Comparison of ENCODE assay signal across 29 cellular contexts in genomic region chr9:125426926-125427325, GRCh38.
"Had no signal": no experiment of that assay in that cellular context is flagged by ENCODE, and none has a peak within 500 bp of the region (broad histone marks: within the 10 kb centered on the region; RNA-seq: fewer than 3 reads in every experiment).

No MANE protein-coding gene starts in this region.

- H3K4me1 Mint-ChIP-seq: activated CD4-positive, alpha-beta T cell treated with anti-CD3 and anti-CD28 coated beads for 36 hours; activated CD4-positive, alpha-beta T cell treated with anti-CD3 and anti-CD28 coated beads, Interleukin-2, amount 10 ng/mL, durations not matched to agents 24 days and 14 days; activated CD8-positive, alpha-beta memory T cell treated with anti-CD3 and anti-CD28 coated beads, Interleukin-2, amount 10 ng/mL, durations not matched to agents 7 days and 5 days; activated naive CD4-positive, alpha-beta T cell treated with anti-CD3 and anti-CD28 coated beads, Interleukin-2, amount 10 ng/mL, durations not matched to agents 7 days and 5 days; activated naive CD8-positive, alpha-beta T cell treated with anti-CD3 and anti-CD28 coated beads, Interleukin-2, amount 10 ng/mL, durations not matched to agents 7 days and 5 days; central memory CD8-positive, alpha-beta T cell; endodermal cell; T-cell had no signal

- H3K36me3 ChIP-seq: brain microvascular endothelial cell had no signal

- H3K27ac ChIP-seq: brain microvascular endothelial cell, coronary artery, dorsolateral prefrontal cortex had no signal

- H3K27me3 ChIP-seq: brain microvascular endothelial cell, dorsolateral prefrontal cortex had no signal

- H3K27me3 Mint-ChIP-seq: activated CD4-positive, alpha-beta memory T cell treated with anti-CD3 and anti-CD28 coated beads for 36 hours; activated CD4-positive, alpha-beta T cell treated with anti-CD3 and anti-CD28 coated beads for 36 hours; activated CD4-positive, alpha-beta T cell treated with anti-CD3 and anti-CD28 coated beads, Interleukin-2, amount 10 ng/mL, durations not matched to agents 24 days and 14 days; activated CD8-positive, alpha-beta memory T cell treated with anti-CD3 and anti-CD28 coated beads, Interleukin-2, amount 10 ng/mL, durations not matched to agents 7 days and 5 days; activated naive CD4-positive, alpha-beta T cell treated with anti-CD3 and anti-CD28 coated beads, Interleukin-2, amount 10 ng/mL, durations not matched to agents 7 days and 5 days; activated naive CD8-positive, alpha-beta T cell treated with anti-CD3 and anti-CD28 coated beads, Interleukin-2, amount 10 ng/mL, durations not matched to agents 7 days and 5 days; central memory CD8-positive, alpha-beta T cell; dendritic cell treated with granulocyte-macrophage colony-stimulating factor and Interleukin-4, amounts not matched to agents 40 ng/mL and 50 ng/mL, for 4 days; T-cell had no signal

- H3K36me3 Mint-ChIP-seq: activated CD4-positive, alpha-beta memory T cell treated with anti-CD3 and anti-CD28 coated beads for 36 hours; activated CD8-positive, alpha-beta memory T cell treated with anti-CD3 and anti-CD28 coated beads, Interleukin-2, amount 10 ng/mL, durations not matched to agents 7 days and 5 days; activated naive CD4-positive, alpha-beta T cell treated with anti-CD3 and anti-CD28 coated beads, Interleukin-2, amount 10 ng/mL, durations not matched to agents 7 days and 5 days; activated naive CD4-positive, alpha-beta T cell treated with anti-CD3 and anti-CD28 coated beads, Interleukin-2, amount 50 U/mL, for 72 hours; activated naive CD8-positive, alpha-beta T cell treated with anti-CD3 and anti-CD28 coated beads, Interleukin-2, amount 10 ng/mL, durations not matched to agents 7 days and 5 days; T-cell had no signal

- H3K4me3 Mint-ChIP-seq: activated CD4-positive, alpha-beta memory T cell treated with anti-CD3 and anti-CD28 coated beads for 36 hours; activated CD4-positive, alpha-beta T cell treated with anti-CD3 and anti-CD28 coated beads for 36 hours; activated CD4-positive, alpha-beta T cell treated with anti-CD3 and anti-CD28 coated beads, Interleukin-2, amount 10 ng/mL, durations not matched to agents 24 days and 14 days; activated CD8-positive, alpha-beta memory T cell treated with anti-CD3 and anti-CD28 coated beads, Interleukin-2, amount 10 ng/mL, durations not matched to agents 7 days and 5 days; activated CD8-positive, alpha-beta T cell treated with anti-CD3 and anti-CD28 coated beads, Interleukin-2, amount 10 ng/mL, durations not matched to agents 7 days and 5 days; activated naive CD4-positive, alpha-beta T cell treated with anti-CD3 and anti-CD28 coated beads, Interleukin-2, amount 10 ng/mL, durations not matched to agents 7 days and 5 days; activated naive CD8-positive, alpha-beta T cell treated with anti-CD3 and anti-CD28 coated beads, Interleukin-2, amount 10 ng/mL, durations not matched to agents 7 days and 5 days; activated T-helper 1 cell treated with anti-CD3 and anti-CD28 coated beads, Interleukin-12 subunit alpha, Interleukin-12 subunit beta, Interleukin-2, Interleukin-4 antibody, amounts not matched to agents 30 ng/mL and 10 ng/mL and 1 ng/mL, durations not matched to agents 14 hours and 24 hours and 36 hours; central memory CD8-positive, alpha-beta T cell; dendritic cell treated with granulocyte-macrophage colony-stimulating factor and Interleukin-4, amounts not matched to agents 40 ng/mL and 50 ng/mL, for 4 days; endodermal cell; T-cell; T-helper 1 cell treated with Interleukin-12 subunit alpha and Interleukin-12 subunit beta and Interleukin-4 antibody, amounts not matched to agents 30 μg/mL and 1 μg/mL, for 36 hours had no signal

- ATAC-seq: activated CD4-positive, alpha-beta T cell treated with anti-CD3 and anti-CD28 coated beads for 36 hours; activated CD8-positive, alpha-beta memory T cell treated with anti-CD3 and anti-CD28 coated beads, Interleukin-2, amount 10 ng/mL, durations not matched to agents 7 days and 5 days; activated CD8-positive, alpha-beta T cell treated with anti-CD3 and anti-CD28 coated beads, Interleukin-2, amount 10 ng/mL, durations not matched to agents 7 days and 5 days; esophagus mucosa; T-cell had no signal

- H3K27ac Mint-ChIP-seq: activated CD4-positive, alpha-beta memory T cell treated with anti-CD3 and anti-CD28 coated beads for 36 hours; activated CD4-positive, alpha-beta T cell treated with anti-CD3 and anti-CD28 coated beads for 36 hours; activated CD4-positive, alpha-beta T cell treated with anti-CD3 and anti-CD28 coated beads, Interleukin-2, amount 10 ng/mL, durations not matched to agents 24 days and 14 days; activated CD8-positive, alpha-beta memory T cell treated with anti-CD3 and anti-CD28 coated beads, Interleukin-2, amount 10 ng/mL, durations not matched to agents 7 days and 5 days; activated CD8-positive, alpha-beta T cell treated with anti-CD3 and anti-CD28 coated beads, Interleukin-2, amount 10 ng/mL, durations not matched to agents 7 days and 5 days; activated naive CD4-positive, alpha-beta T cell treated with anti-CD3 and anti-CD28 coated beads, Interleukin-2, amount 10 ng/mL, durations not matched to agents 7 days and 5 days; activated naive CD4-positive, alpha-beta T cell treated with anti-CD3 and anti-CD28 coated beads, Interleukin-2, amount 50 U/mL, for 72 hours; activated naive CD8-positive, alpha-beta T cell treated with anti-CD3 and anti-CD28 coated beads, Interleukin-2, amount 10 ng/mL, durations not matched to agents 7 days and 5 days; activated T-helper 1 cell treated with anti-CD3 and anti-CD28 coated beads, Interleukin-12 subunit alpha, Interleukin-12 subunit beta, Interleukin-2, Interleukin-4 antibody, amounts not matched to agents 30 ng/mL and 10 ng/mL and 1 ng/mL, durations not matched to agents 14 hours and 24 hours and 36 hours; dendritic cell treated with granulocyte-macrophage colony-stimulating factor and Interleukin-4, amounts not matched to agents 40 ng/mL and 50 ng/mL, for 4 days; endodermal cell; T-cell; T-helper 1 cell treated with Interleukin-12 subunit alpha and Interleukin-12 subunit beta and Interleukin-4 antibody, amounts not matched to agents 30 μg/mL and 1 μg/mL, for 36 hours had no signal

- H3K9me3 Mint-ChIP-seq: activated CD4-positive, alpha-beta memory T cell treated with anti-CD3 and anti-CD28 coated beads for 36 hours; activated CD4-positive, alpha-beta T cell treated with anti-CD3 and anti-CD28 coated beads, Interleukin-2, amount 10 ng/mL, durations not matched to agents 24 days and 14 days; activated naive CD4-positive, alpha-beta T cell treated with anti-CD3 and anti-CD28 coated beads, Interleukin-2, amount 10 ng/mL, durations not matched to agents 7 days and 5 days; activated naive CD4-positive, alpha-beta T cell treated with anti-CD3 and anti-CD28 coated beads, Interleukin-2, amount 50 U/mL, for 72 hours; activated naive CD8-positive, alpha-beta T cell treated with anti-CD3 and anti-CD28 coated beads, Interleukin-2, amount 10 ng/mL, durations not matched to agents 7 days and 5 days; activated T-helper 1 cell treated with anti-CD3 and anti-CD28 coated beads, Interleukin-12 subunit alpha, Interleukin-12 subunit beta, Interleukin-2, Interleukin-4 antibody, amounts not matched to agents 30 ng/mL and 10 ng/mL and 1 ng/mL, durations not matched to agents 14 hours and 24 hours and 36 hours; central memory CD8-positive, alpha-beta T cell; dendritic cell treated with granulocyte-macrophage colony-stimulating factor and Interleukin-4, amounts not matched to agents 40 ng/mL and 50 ng/mL, for 4 days; endodermal cell; T-cell; T-helper 1 cell treated with Interleukin-12 subunit alpha and Interleukin-12 subunit beta and Interleukin-4 antibody, amounts not matched to agents 30 μg/mL and 1 μg/mL, for 36 hours had no signal

- DNase-seq: activated CD4-positive, alpha-beta memory T cell treated with anti-CD3 and anti-CD28 coated beads for 36 hours; activated CD4-positive, alpha-beta T cell treated with anti-CD3 and anti-CD28 coated beads for 36 hours; activated CD4-positive, alpha-beta T cell treated with anti-CD3 and anti-CD28 coated beads, Interleukin-2, amount 10 ng/mL, durations not matched to agents 24 days and 14 days; activated CD4-positive, CD25-positive, alpha-beta regulatory T cell; activated CD4-positive, CD25-positive, alpha-beta regulatory T cell treated with anti-CD3 and anti-CD28 coated beads, Interleukin-2, amount 50 U/mL, for 72 hours; activated CD8-positive, alpha-beta memory T cell treated with anti-CD3 and anti-CD28 coated beads, Interleukin-2, amount 10 ng/mL, durations not matched to agents 7 days and 5 days; activated CD8-positive, alpha-beta memory T cell treated with anti-CD3 and anti-CD28 coated beads, Interleukin-2, amount 50 U/mL, for 4 hours; activated CD8-positive, alpha-beta T cell treated with anti-CD3 and anti-CD28 coated beads, Interleukin-2, amount 10 ng/mL, durations not matched to agents 7 days and 5 days; activated gamma-delta T cell; activated naive CD4-positive, alpha-beta T cell; activated naive CD4-positive, alpha-beta T cell treated with anti-CD3 and anti-CD28 coated beads, Interleukin-2, amount 10 ng/mL, durations not matched to agents 7 days and 5 days; activated naive CD8-positive, alpha-beta T cell treated with anti-CD3 and anti-CD28 coated beads, Interleukin-2, amount 10 ng/mL, durations not matched to agents 7 days and 5 days; activated T-cell treated with anti-CD3 and anti-CD28 coated beads, Interleukin-2, amount 50 U/mL, for 1 hour; activated T-cell treated with anti-CD3 and anti-CD28 coated beads, Interleukin-2, amount 50 U/mL, for 48 hours; anterior cingulate cortex; brain microvascular endothelial cell; effector memory CD4-positive, alpha-beta T cell; endodermal cell; foreskin fibroblast; T-cell; T-helper 9 cell had no signal

- H3K4me3 ChIP-seq: coronary artery, dorsolateral prefrontal cortex had no signal
